20 cellular contexts compared by ENCODE assay signal in the genomic region with DNA sequence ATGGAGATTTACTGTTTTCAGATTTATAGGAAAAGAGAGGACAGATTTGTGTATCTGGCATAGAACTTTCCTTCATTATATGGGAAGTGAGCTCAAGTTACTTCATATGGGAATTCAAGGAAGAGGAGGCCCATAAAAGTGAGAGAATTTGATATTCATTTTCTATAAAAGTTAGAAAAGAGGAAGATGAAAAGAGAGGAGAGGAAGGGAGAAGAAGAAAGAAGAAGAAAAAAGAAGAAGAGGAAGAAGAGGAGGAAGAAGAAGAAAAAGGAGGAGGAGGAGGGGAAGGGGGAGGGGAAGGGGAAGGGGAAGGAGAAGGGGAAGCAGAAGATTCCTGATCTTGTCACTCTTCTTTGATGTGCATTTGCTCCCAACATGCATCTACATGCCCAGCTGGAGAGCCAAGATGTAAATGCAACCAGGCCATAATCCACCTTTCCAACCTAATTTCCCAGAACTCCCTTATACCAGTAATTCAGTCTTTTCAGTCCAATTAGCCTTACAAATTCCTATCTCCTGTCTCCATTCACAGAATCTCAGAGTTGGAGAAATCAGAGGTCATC. TPM values are rescaled to one million over a fixed set of nuclear protein-coding genes. Genes with fewer than 3 reads are reported as not detected.
A peak's percentile ranks its signal among the peaks of the same experiment; 100 is the strongest.
DNase-seq lines count a peak whose midpoint lies in the region; ATAC-seq, FAIRE-seq and TF ChIP-seq lines count a peak whose summit lies in the region.
"Had no signal": no experiment of that assay in that cellular context is flagged by ENCODE, and none has a peak within 500 bp of the region (broad histone marks: within the 10 kb centered on the region; RNA-seq: fewer than 3 reads in every experiment).

No MANE protein-coding gene starts in this region.

- ATAC-seq in K562: no peak
- ATAC-seq: HCT116 had no signal

- CTCF ChIA-PET in A673 (lab: Charles Lee): no interaction called here
- CTCF ChIA-PET in K562 (lab: Yijun Ruan, JAX; ENCODE audit: low intra/inter-chr PET ratio): no interaction called here

- H3K27me3 ChIP-seq in A673 (replicated peaks; ENCODE audit: insufficient read depth, low read depth, low read length, poor library complexity) (no peaks in the 10 kb centered on the region), K562 (ENCODE audit: control insufficient read depth in 2 of 2, insufficient read depth in 2 of 2, low read length in 2 of 2) (no peaks in the 10 kb centered on the region), neutrophil (no peaks in the 10 kb centered on the region)
- H3K27me3 ChIP-seq: BE2C had no signal

- no peak overlapping the region for H3K4me3 ChIP-seq in A673 (ENCODE audit: low read depth, low read length, poor library complexity, severe bottlenecking)
- H3K4me3 ChIP-seq in K562: no peak overlapping the region
- H3K4me3 ChIP-seq in neutrophil (ENCODE audit: low read depth in 1 of 2, low read length in 1 of 2): peak overlapping the region in 1 of 2 experiments; percentile 11
- no peak overlapping the region for H3K4me3 ChIP-seq in coronary artery
- H3K4me3 ChIP-seq: GM23248 had no signal

- H3K36me3 Mint-ChIP-seq in CD14-positive monocyte: no peaks in the 10 kb centered on the region
- H3K36me3 Mint-ChIP-seq: CD4-positive, alpha-beta memory T cell had no signal

- peak overlapping the region; percentile 48 for H3K27ac ChIP-seq in A673 (ENCODE audit: low read depth, low read length, poor library complexity, severe bottlenecking)
- no peak overlapping the region for H3K27ac ChIP-seq in K562 (ENCODE audit: extremely low read depth, low read depth, low read length)
- peak overlapping the region; percentile 82 for H3K27ac ChIP-seq in neutrophil
- H3K27ac ChIP-seq in coronary artery: no peak overlapping the region
- H3K27ac ChIP-seq: C4-2B, GM23248 had no signal

- H3K4me1 ChIP-seq in A673 (ENCODE audit: insufficient read depth, low read length, poor library complexity, severe bottlenecking) (peaks cover 51% of the 10 kb centered on the region), K562 (replicated peaks in 1 of 2; ENCODE audit: control insufficient read depth in 2 of 2, insufficient read depth in 2 of 2, low read length in 2 of 2) (peaks cover 0 to 10% of the 10 kb centered on the region in 2 experiments; a peak in 4 of 5 replicates), neutrophil (ENCODE audit: control insufficient read depth in 1 of 2, insufficient read depth in 1 of 2, low read depth in 1 of 2, low read length in 1 of 2) (peaks cover 47 to 50% of the 10 kb centered on the region in 2 experiments)
- H3K4me1 ChIP-seq: BE2C had no signal

- H3K4me2 ChIP-seq in K562 (ENCODE audit: insufficient read depth, low read length): no peak overlapping the region

- no peak for TF ChIP-seq EP300 in K562 (IDR thresholded peaks at IDR 0.05; ENCODE audit: low read length)

- POLR2A ChIA-PET in A673 (lab: Charles Lee; ENCODE audit: low non-redundant PET) (interaction anchor here (0.6 kb wide), 1 partner anchor 1650 kb away, joined by 4 read pairs; no protein-coding TSS in a partner anchor), K562 (lab: Yijun Ruan, JAX) (no interaction called here)

- DNase-seq in A673 (ENCODE audit: low spot score): no peak
- no peak for DNase-seq in CD14-positive monocyte (ENCODE audit: low spot score)
- no peak for DNase-seq in K562 (ENCODE audit: extremely low read depth in 1 of 4, low spot score in 3 of 4)
- no peak for DNase-seq in NCI-H510A (lab: John Stamatoyannopoulos, UW)
- no peak for DNase-seq in HK-2 (ENCODE audit: unreplicated experiment)
- no peak for DNase-seq in coronary artery (ENCODE audit: low spot score)
- DNase-seq: ACHN; BE2C; CD4-positive, alpha-beta memory T cell; DMS153; DMS79; GDM1; GM23248 had no signal

- no peaks in the 10 kb centered on the region for H3K79me2 ChIP-seq in K562 (ENCODE audit: control insufficient read depth, insufficient read depth, low read length)

- H4K20me1 ChIP-seq in K562 (replicated peaks; ENCODE audit: control insufficient read depth, insufficient read depth, low read length): no peaks in the 10 kb centered on the region

- no peaks in the 10 kb centered on the region for H3K9me3 ChIP-seq in A673 (ENCODE audit: low read depth, low read length, poor library complexity, severe bottlenecking)
- H3K9me3 ChIP-seq in K562 (replicated peaks; ENCODE audit: control insufficient read depth, insufficient read depth, low read depth, low read length): no peaks in the 10 kb centered on the region
- H3K9me3 ChIP-seq in neutrophil: no peaks in the 10 kb centered on the region
- H3K9me3 ChIP-seq: BE2C had no signal

- no peak overlapping the region for H3K4me3 Mint-ChIP-seq in CD14-positive monocyte
- H3K4me3 Mint-ChIP-seq: CD4-positive, alpha-beta memory T cell had no signal

- peaks cover 0 to 5% (median 2%) of the 10 kb centered on the region in 7 donors for H3K9me3 Mint-ChIP-seq in CD14-positive monocyte
- H3K9me3 Mint-ChIP-seq: CD4-positive, alpha-beta memory T cell had no signal

- no peak for TF ChIP-seq RAD21 in K562 (CRISPR knock-in tag; conservative IDR thresholded peaks at IDR 0.05 in 1 of 2, IDR thresholded peaks at IDR 0.05 in 1 of 2)

- H3K9ac ChIP-seq in K562 (ENCODE audit: insufficient read depth in 1 of 2, low read depth in 2 of 2, low read length in 2 of 2): no peak overlapping the region
- H3K9ac ChIP-seq: GM23248 had no signal

- no peak overlapping the region for H2AFZ ChIP-seq in K562 (ENCODE audit: low read depth, low read length)
- H2AFZ ChIP-seq: GM23248 had no signal

- TF ChIP-seq CTCF in A673 (conservative IDR thresholded peaks at IDR 0.05; ENCODE audit: low read depth, low read length) (no peak), CD14-positive monocyte (IDR thresholded peaks at IDR 0.05) (no peak), K562 (IDR thresholded peaks at IDR 0.05 in 2 of 3, conservative IDR thresholded peaks at IDR 0.05 in 1 of 3; ENCODE audit: insufficient read depth in 2 of 3, low read depth in 1 of 3, low read length in 3 of 3) (no peak), neutrophil (IDR thresholded peaks at IDR 0.05) (no peak), coronary artery (IDR thresholded peaks at IDR 0.05) (no peak)

- intact Hi-C loops in A673 (cut with micrococcal nuclease; ENCODE audit: unreplicated experiment): no loop called here
- intact Hi-C loops in CD14-positive monocyte (cut with micrococcal nuclease): no loop called here
- intact Hi-C loops in K562 (cut with micrococcal nuclease): no loop called here

- TF ChIP-seq POLR2A in K562 (conservative IDR thresholded peaks at IDR 0.05): no peak

- H3K36me3 ChIP-seq in A673 (ENCODE audit: insufficient read depth, low read length, poor library complexity, severe bottlenecking) (peaks cover 55% of the 10 kb centered on the region), K562 (ENCODE audit: control insufficient read depth, insufficient read depth, low read length) (no peaks in the 10 kb centered on the region), neutrophil (no peaks in the 10 kb centered on the region)
- H3K36me3 ChIP-seq: BE2C had no signal

- in situ Hi-C loops in K562 (cut with MboI): no loop called here

- BruUV-seq in A673 (replicated peaks; lab: Mats Ljungman, UMichigan): no TSS peak
- BruUV-seq in K562 (replicated peaks; lab: Mats Ljungman, UMichigan): no TSS peak

- peak overlapping the region in 6 of 7 donors; percentile 15 to 86 (median 65) for H3K27ac Mint-ChIP-seq in CD14-positive monocyte

- H3K27me3 Mint-ChIP-seq in CD14-positive monocyte (ENCODE audit: low read depth in 3 of 3): peaks cover 0 to 2% (median under 1%) of the 10 kb centered on the region in 3 donors

- H3K9me1 ChIP-seq in K562 (ENCODE audit: control insufficient read depth, insufficient read depth, low read length): no peaks in the 10 kb centered on the region

- no peak for FAIRE-seq in K562 (lab: Jason Lieb, UNC)
- FAIRE-seq: GM12892, GM18507, H54 had no signal

- H3K4me1 Mint-ChIP-seq in CD14-positive monocyte: peaks cover 12% of the 10 kb centered on the region
- H3K4me1 Mint-ChIP-seq: CD4-positive, alpha-beta memory T cell had no signal

RNA-seq across cellular contexts. Expression of a gene that starts 15.7 kb away (rescaled TPM):
- total RNA-seq in A673 (2021): 76.2 and 78.9 TPM in 2 replicates
- 10 to 100 TPM; 72.3 to 83.0 TPM for polyA plus RNA-seq in CD14-positive monocyte
- total RNA-seq in K562 (2011; cell fraction: chromatin; rRNA removed; ENCODE audit: low replicate concordance): 3.5 and 10.2 TPM in 2 replicates
- 1.8 and 2.4 TPM in 2 replicates for total RNA-seq in K562 (2011; cell fraction: nucleolus; rRNA removed)
- total RNA-seq in K562 (2011; cell fraction: nucleoplasm; rRNA removed): 5.3 and 8.5 TPM in 2 replicates
- 21.9 and 23.5 TPM in 2 replicates for total RNA-seq in K562 (2014; rRNA removed)
- 20.3 and 23.6 TPM in 2 replicates for total RNA-seq in K562 (2014; rRNA removed; fragmentation: Illumina TruSeq; extraction: Trizol)
- total RNA-seq in K562 (2015; rRNA removed; fragmentation: Illumina TruSeq; extraction: Trizol): 25.0 and 31.1 TPM in 2 replicates
- total RNA-seq in K562 (2021): 23.3 and 25.0 TPM in 2 replicates
- polyA plus RNA-seq in K562 (2011; rRNA removed): 13.6 and 17.4 TPM in 2 replicates
- polyA plus RNA-seq in K562 (2011; cell fraction: cytosol; rRNA removed): 2.3 and 5.3 TPM in 2 replicates
- 2.6 and 4.1 TPM in 2 replicates for polyA plus RNA-seq in K562 (2011; cell fraction: nucleus; rRNA removed)
- polyA plus RNA-seq in K562 (2012): 49.3 and 55.1 TPM in 2 replicates
- polyA plus RNA-seq in K562 (2014; fragmentation: Illumina TruSeq; extraction: Trizol): 34.0 and 39.5 TPM in 2 replicates
- polyA plus RNA-seq in K562 (2014; fragmentation: Nextera tagmentation; extraction: Ambion mirVana): 10 to 100 TPM; 29.7 to 36.4 TPM
- polyA plus RNA-seq in K562 (2014; rRNA removed): 35.7 and 39.0 TPM in 2 replicates
- polyA minus RNA-seq in K562 (2011; rRNA and poly(A)+ RNA removed): 11.9 and 15.3 TPM in 2 replicates
- 4.5 and 7.8 TPM in 2 replicates for polyA minus RNA-seq in K562 (2011; cell fraction: cytosol; rRNA and poly(A)+ RNA removed)
- polyA minus RNA-seq in K562 (2011; cell fraction: nucleus; rRNA and poly(A)+ RNA removed): 3.0 and 4.9 TPM in 2 replicates

RNA-seq across cellular contexts. Expression of a gene that starts 43.5 kb away (rescaled TPM):
- total RNA-seq in A673 (2021) (4.0 and 4.9 TPM in 2 replicates), K562 (2014; rRNA removed) (2.3 and 2.6 TPM in 2 replicates), K562 (2014; rRNA removed; fragmentation: Illumina TruSeq; extraction: Trizol) (4.1 and 4.7 TPM in 2 replicates), K562 (2015; rRNA removed; fragmentation: Illumina TruSeq; extraction: Trizol) (2.9 and 3.4 TPM in 2 replicates), K562 (2021) (4.7 and 5.1 TPM in 2 replicates)
- polyA plus RNA-seq in CD14-positive monocyte (under 1 TPM; 0.24 to 0.38 TPM), K562 (2011; rRNA removed) (4.9 and 6.4 TPM in 2 replicates), K562 (2014; fragmentation: Illumina TruSeq; extraction: Trizol) (6.7 and 6.9 TPM in 2 replicates), K562 (2014; fragmentation: Nextera tagmentation; extraction: Ambion mirVana) (1 to 10 TPM; 1.3 to 1.6 TPM), K562 (2014; rRNA removed) (3.8 and 4.7 TPM in 2 replicates)
- 3.7 and 6.6 TPM in 2 replicates for total RNA-seq in K562 (2011; cell fraction: chromatin; rRNA removed; ENCODE audit: low replicate concordance)
- 6.1 and 8.0 TPM in 2 replicates for total RNA-seq in K562 (2011; cell fraction: nucleolus; rRNA removed)
- total RNA-seq in K562 (2011; cell fraction: nucleoplasm; rRNA removed): 6.0 and 10.2 TPM in 2 replicates
- 1.9 and 3.4 TPM in 2 replicates for polyA plus RNA-seq in K562 (2011; cell fraction: cytosol; rRNA removed)
- 3.5 and 6.2 TPM in 2 replicates for polyA plus RNA-seq in K562 (2011; cell fraction: nucleus; rRNA removed)
- 3.7 and 5.1 TPM in 2 replicates for polyA plus RNA-seq in K562 (2012)
- 5.7 and 8.2 TPM in 2 replicates for polyA minus RNA-seq in K562 (2011; rRNA and poly(A)+ RNA removed)
- 2.2 and 3.2 TPM in 2 replicates for polyA minus RNA-seq in K562 (2011; cell fraction: cytosol; rRNA and poly(A)+ RNA removed)
- 4.2 and 7.4 TPM in 2 replicates for polyA minus RNA-seq in K562 (2011; cell fraction: nucleus; rRNA and poly(A)+ RNA removed)

RNA-seq across cellular contexts. Expression of a gene that starts 52.2 kb away (rescaled TPM):
- total RNA-seq in A673 (2021) (123 and 135 TPM in 2 replicates), K562 (2014; rRNA removed) (not detected in 2 replicates), K562 (2014; rRNA removed; fragmentation: Illumina TruSeq; extraction: Trizol) (not detected in 2 replicates), K562 (2015; rRNA removed; fragmentation: Illumina TruSeq; extraction: Trizol) (not detected in 2 replicates), K562 (2021) (not detected in 2 replicates)
- polyA plus RNA-seq in CD14-positive monocyte (1 to 10 TPM; 3.5 to 8.2 TPM), K562 (2011; rRNA removed) (not detected in 2 replicates), K562 (2014; fragmentation: Illumina TruSeq; extraction: Trizol) (0.07 and 0.32 TPM in 2 replicates), K562 (2014; fragmentation: Nextera tagmentation; extraction: Ambion mirVana) (under 1 TPM; 0.08 to 0.28 TPM), K562 (2014; rRNA removed) (not detected in 2 replicates)
- total RNA-seq in K562 (2011; cell fraction: chromatin; rRNA removed; ENCODE audit: low replicate concordance): not detected in 2 replicates
- total RNA-seq in K562 (2011; cell fraction: nucleolus; rRNA removed): not detected in 2 replicates
- total RNA-seq in K562 (2011; cell fraction: nucleoplasm; rRNA removed): not detected in 2 replicates
- not detected in 2 replicates for polyA plus RNA-seq in K562 (2011; cell fraction: cytosol; rRNA removed)
- not detected in 2 replicates for polyA plus RNA-seq in K562 (2011; cell fraction: nucleus; rRNA removed)
- polyA plus RNA-seq in K562 (2012): 0.11 and 0.16 TPM in 2 replicates
- not detected in 2 replicates for polyA minus RNA-seq in K562 (2011; rRNA and poly(A)+ RNA removed)
- not detected in 2 replicates for polyA minus RNA-seq in K562 (2011; cell fraction: cytosol; rRNA and poly(A)+ RNA removed)
- not detected in 2 replicates for polyA minus RNA-seq in K562 (2011; cell fraction: nucleus; rRNA and poly(A)+ RNA removed)
- total RNA-seq: CD4-positive, alpha-beta memory T cell; HT-29 had no signal
- polyA plus RNA-seq: CD4-positive, alpha-beta memory T cell had no signal

Comparison
In these comparisons a context has a peak if more than half of its experiments do, and no peak if none do; other contexts are left out.
1. H3K27ac ChIP-seq: peak in A673 (single experiment) and neutrophil (single experiment); none in K562 (single experiment) and coronary artery (0 of 2).
2. RNA of a gene that starts 52.2 kb away (total RNA-seq): 123 to 135 TPM in A673; not detected in K562; every median in the first group is over 100 times any median in the second.